ENCODE assay signal across 18 cellular contexts in the genomic region with DNA sequence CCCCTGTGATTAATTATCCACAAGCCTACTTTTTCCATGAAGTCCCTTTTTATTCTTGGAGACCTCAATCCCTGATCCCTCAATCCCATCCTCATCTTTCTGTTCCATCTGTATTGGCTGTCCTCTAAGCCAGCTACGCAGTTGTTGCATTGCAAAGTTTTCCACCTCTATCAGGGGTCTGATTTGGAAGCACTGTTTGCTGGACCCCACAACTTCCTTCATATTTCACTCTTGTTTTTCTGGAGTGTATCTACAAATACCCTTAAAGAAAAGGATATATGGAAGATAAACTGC.
"Had no signal": no experiment of that assay in that cellular context is flagged by ENCODE, and none has a peak within 500 bp of the region (broad histone marks: within the 10 kb centered on the region; RNA-seq: fewer than 3 reads in every experiment).

No MANE protein-coding gene starts in this region.

- H3K4me1 Mint-ChIP-seq: neural progenitor cell had no signal

- H3K4me3 Mint-ChIP-seq: neural progenitor cell had no signal

- H2AFZ ChIP-seq: neural progenitor cell had no signal

- FAIRE-seq: colon, endometrium, small intestine had no signal

- H3K27ac Mint-ChIP-seq: neural progenitor cell had no signal

- H3K9me3 ChIP-seq: transverse colon, vagina had no signal

- DNase-seq: activated CD4-positive, CD25-positive, alpha-beta regulatory T cell treated with anti-CD3 and anti-CD28 coated beads, Interleukin-2, amount 50 U/mL, for 72 hours; activated naive CD4-positive, alpha-beta T cell treated with Interleukin-2 at 50 U/mL for 16 hours; activated T-cell treated with anti-CD3 and anti-CD28 coated beads for 4 hours; aorta; foreskin melanocyte; head of caudate nucleus; left colon; small intestine; stimulated activated CD4-positive, alpha-beta T cell treated with anti-CD3 and anti-CD28 coated beads, Interleukin-4, amount 100 ng/mL, for 4 hours; stimulated activated CD8-positive, alpha-beta memory T cell treated with anti-CD3 and anti-CD28 coated beads, Interleukin-4, amount 100 ng/mL, for 48 hours; stimulated activated naive CD4-positive, alpha-beta T cell treated with Interleukin-2 at 50 U/mL for 16 hours; substantia nigra; transverse colon had no signal

- H3K27ac ChIP-seq: neural progenitor cell, vagina had no signal

- H3K4me1 ChIP-seq: neural progenitor cell, transverse colon, vagina had no signal

- H3K4me3 ChIP-seq: lung, neural progenitor cell, transverse colon, vagina had no signal

- H3K9me3 Mint-ChIP-seq: neural progenitor cell had no signal

- H3K9ac ChIP-seq: neural progenitor cell had no signal

- H3K4me2 ChIP-seq: neural progenitor cell had no signal

- H3K36me3 ChIP-seq: neural progenitor cell had no signal

- ATAC-seq: left colon had no signal

- H3K27me3 ChIP-seq: neural progenitor cell, transverse colon, vagina had no signal
